8 cellular contexts compared by ENCODE assay signal in the genomic region with DNA sequence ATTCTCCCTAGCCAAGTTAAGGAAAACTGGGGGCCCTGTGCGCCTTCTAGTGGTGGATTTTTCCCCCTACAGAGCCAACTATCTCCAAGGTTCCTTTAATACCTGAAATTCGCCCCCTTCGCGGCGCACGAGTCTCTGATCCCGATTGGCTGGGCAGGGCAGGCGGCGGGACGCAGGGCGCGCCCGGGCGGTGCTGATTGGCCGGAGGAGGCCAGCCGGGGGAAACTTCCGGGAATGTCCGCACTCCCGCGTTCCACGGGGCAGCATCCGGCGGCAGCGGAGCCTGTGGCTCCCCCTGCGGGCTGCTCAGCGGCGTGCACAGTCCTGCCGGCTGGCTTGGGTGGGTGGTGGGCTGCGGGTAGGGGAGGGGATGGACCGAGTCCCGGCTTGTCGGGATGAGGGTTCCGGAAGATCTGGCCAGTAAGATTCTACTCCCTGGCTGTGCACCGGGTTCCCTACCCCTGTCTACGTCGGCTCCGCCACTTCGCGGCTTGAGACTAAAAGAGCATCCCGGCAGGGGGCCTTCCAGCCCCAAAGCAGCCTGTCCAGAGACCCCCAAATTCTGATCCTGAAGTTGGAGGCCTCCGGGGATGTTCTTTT. TPM values are rescaled to one million over a fixed set of nuclear protein-coding genes. Genes with fewer than 3 reads are reported as not detected.
DNase-seq lines count a peak whose midpoint lies in the region; ATAC-seq, FAIRE-seq and TF ChIP-seq lines count a peak whose summit lies in the region.

Gene NABP2, plus strand, starts transcription at position 241 of the 600 bp plus-strand sequence. CDS start 515 bp downstream, outside the sequence.

- H3K4me1 Mint-ChIP-seq in CD4-positive, CD25-positive, alpha-beta regulatory T cell: peaks cover 17 to 53% (median 40%) of the 10 kb centered on the region in 4 donors

- WGBS in HepG2 (ENCODE audit: low lambda C conversion rate): 0% methylated on average over 3 of the region's 41 CpGs

- peak; percentile 84 to 96 (median 92) for DNase-seq in CD4-positive, CD25-positive, alpha-beta regulatory T cell
- DNase-seq in NCI-H748 (lab: John Stamatoyannopoulos, UW; ENCODE audit: unreplicated experiment) (peak; percentile 98), dermis blood vessel endothelial cell (peak; percentile 99), HepG2 (ENCODE audit: low spot score) (peak; percentile 92)
- peak; percentile 97 to 98 for DNase-seq in activated CD4-positive, alpha-beta T cell treated with anti-CD3 and anti-CD28 coated beads, Interleukin-2, amount 50 U/mL, for 48 hours
- DNase-seq in stimulated activated CD4-positive, alpha-beta T cell treated with anti-CD3 and anti-CD28 coated beads, Interleukin-4, amount 100 ng/mL, for 1 hour: peak; percentile 93

- peak within 1 kb of the TSS; percentile 95 for H3K4me2 ChIP-seq in HepG2 (ENCODE audit: low read depth, low read length)

- peak; percentile 70 for FAIRE-seq in HepG2 (lab: Jason Lieb, UNC)

- H3K27me3 ChIP-seq in CD4-positive, CD25-positive, alpha-beta regulatory T cell (ENCODE audit: control insufficient read depth, insufficient read depth, low read length): no peaks in the 10 kb centered on the region
- no peaks in the 10 kb centered on the region; a peak in 1 of 5 replicates for H3K27me3 ChIP-seq in HepG2 (ENCODE audit: control insufficient read depth in 1 of 2, insufficient read depth in 2 of 2, low read length in 2 of 2)

- POLR2A ChIA-PET in HepG2 (lab: Yijun Ruan, JAX): no interaction called here

- no peaks in the 10 kb centered on the region for H3K9me3 Mint-ChIP-seq in CD4-positive, CD25-positive, alpha-beta regulatory T cell

- peaks cover 44% of the 10 kb centered on the region for H3K4me1 ChIP-seq in CD4-positive, CD25-positive, alpha-beta regulatory T cell (ENCODE audit: control insufficient read depth, insufficient read depth, low read length, poor library complexity, severe bottlenecking)
- H3K4me1 ChIP-seq in HepG2 (ENCODE audit: insufficient read depth, low read length): peaks cover 39% of the 10 kb centered on the region

- peak; percentile 70 to 77 for ATAC-seq in CD4-positive, CD25-positive, alpha-beta regulatory T cell (ENCODE audit: low read depth in 2 of 2)
- ATAC-seq in GM19372 (IDR thresholded peaks at IDR 0.05; ENCODE audit: low read depth, unreplicated experiment): peak; percentile 60
- ATAC-seq in HG03558 (IDR thresholded peaks at IDR 0.05; ENCODE audit: extremely low read depth, unreplicated experiment): peak; percentile 53
- peak; percentile 85 for ATAC-seq in HepG2

- H3K79me2 ChIP-seq in HepG2 (ENCODE audit: insufficient read depth, low read length): peaks cover 12% of the 10 kb centered on the region

- peaks cover 4% of the 10 kb centered on the region for H3K27me3 Mint-ChIP-seq in CD4-positive, CD25-positive, alpha-beta regulatory T cell

- H2AFZ ChIP-seq in HepG2 (ENCODE audit: low read length): peak within 1 kb of the TSS; percentile 15

- BruUV-seq in HepG2 (replicated peaks; lab: Mats Ljungman, UMichigan): no TSS peak

- TF ChIP-seq POLR2A in HepG2 (IDR thresholded peaks at IDR 0.05; ENCODE audit: insufficient read depth in 1 of 2, low read depth in 2 of 2, low read length in 2 of 2): no peak

- H3K36me3 Mint-ChIP-seq in CD4-positive, CD25-positive, alpha-beta regulatory T cell: peaks cover 4% of the 10 kb centered on the region

- CTCF ChIA-PET in HepG2 (lab: Yijun Ruan, JAX; ENCODE audit: low intra/inter-chr PET ratio, low total read pairs): interaction anchor here (1.1 to 2.6 kb wide), 6 partner anchors 18 to 105 kb away, joined by 4 to 15 read pairs (median 8); partner anchors contain the start of gene ANKRD52

- peak within 1 kb of the TSS; percentile 80 for H3K4me3 ChIP-seq in CD4-positive, CD25-positive, alpha-beta regulatory T cell (ENCODE audit: low read depth, low read length)
- H3K4me3 ChIP-seq in HepG2 (replicated peaks in 1 of 3; ENCODE audit: insufficient read depth in 1 of 3, low read depth in 2 of 3, low read length in 3 of 3): peak within 1 kb of the TSS; percentile 68 to 79 (median 78)

- peak within 1 kb of the TSS; percentile 91 to 99 (median 98) for H3K4me3 Mint-ChIP-seq in CD4-positive, CD25-positive, alpha-beta regulatory T cell

- peak; percentile 93 for TF ChIP-seq CTCF in HepG2 (CRISPR knock-in tag; IDR thresholded peaks at IDR 0.05)

- intact Hi-C loops in HepG2 (cut with micrococcal nuclease; ENCODE audit: unreplicated experiment): loop anchor here (1.0 to 5.0 kb wide), 2 partner anchors 31 to 33 kb away; partner anchors contain the start of gene ANKRD52

- in situ Hi-C loops in HepG2 (cut with HindIII; ENCODE audit: extremely low pct_ligation_motif_present, low pct_unique_long_range_greater_than_20kb): loop anchor here (5.0 kb wide), 1 partner anchor 33 kb away; the partner anchor contains the start of gene ANKRD52

- H3K9ac ChIP-seq in HepG2 (ENCODE audit: insufficient read depth, low read depth, low read length): peak within 1 kb of the TSS; percentile 68

- TF ChIP-seq EP300 in HepG2 (IDR thresholded peaks at IDR 0.05; ENCODE audit: low read depth in 2 of 2, low read length in 2 of 2) (no peak), HepG2 (CRISPR knock-in tag; IDR thresholded peaks at IDR 0.05; ENCODE audit: borderline replicate concordance) (no peak; the same call in 1 of the 2 replicates)

- H3K9me3 ChIP-seq in CD4-positive, CD25-positive, alpha-beta regulatory T cell (ENCODE audit: control insufficient read depth in 2 of 2, low read length in 2 of 2): no peaks in the 10 kb centered on the region
- H3K9me3 ChIP-seq in HepG2 (ENCODE audit: low read length): no peaks in the 10 kb centered on the region

- peaks cover 5% of the 10 kb centered on the region for H3K36me3 ChIP-seq in CD4-positive, CD25-positive, alpha-beta regulatory T cell (ENCODE audit: control insufficient read depth, insufficient read depth, low read length)
- no peaks in the 10 kb centered on the region; a peak in 1 of 5 replicates for H3K36me3 ChIP-seq in HepG2 (replicated peaks in 1 of 2; ENCODE audit: control insufficient read depth in 1 of 2, insufficient read depth in 2 of 2, low read length in 2 of 2)

- H3K27ac Mint-ChIP-seq in CD4-positive, CD25-positive, alpha-beta regulatory T cell: peak within 1 kb of the TSS; percentile 90 to 99 (median 90)

- peak; percentile 80 for TF ChIP-seq RAD21 in HepG2 (CRISPR knock-in tag; IDR thresholded peaks at IDR 0.05)

- H4K20me1 ChIP-seq in HepG2 (ENCODE audit: insufficient read depth, low read length): no peaks in the 10 kb centered on the region

- peak within 1 kb of the TSS; percentile 89 for H3K27ac ChIP-seq in CD4-positive, CD25-positive, alpha-beta regulatory T cell (ENCODE audit: insufficient read depth, low read length, poor library complexity, severe bottlenecking)
- peak within 1 kb of the TSS; percentile 26 for H3K27ac ChIP-seq in HepG2 (ENCODE audit: extremely low read length, insufficient read depth, low read length)

TF ChIP-seq in HepG2, 621 proteins besides CTCF, POLR2A, EP300 and RAD21 (continues in another document):
- TF ChIP-seq GATAD1 (CRISPR knock-in tag; IDR thresholded peaks at IDR 0.05) (peak; percentile 86), EZH2 (conservative IDR thresholded peaks at IDR 0.05; ENCODE audit: low read depth, low read length) (no peak), SMARCE1 (IDR thresholded peaks at IDR 0.05; ENCODE audit: borderline replicate concordance) (no peak), CEBPG (CRISPR knock-in tag; IDR thresholded peaks at IDR 0.05) (no peak), ZNF616 (CRISPR knock-in tag; IDR thresholded peaks at IDR 0.05; ENCODE audit: low read depth) (no peak), IKZF4 (CRISPR knock-in tag; IDR thresholded peaks at IDR 0.05; ENCODE audit: borderline replicate concordance, low read depth, not compliant biosample characterization) (no peak)
- TF ChIP-seq, protein P1, sequence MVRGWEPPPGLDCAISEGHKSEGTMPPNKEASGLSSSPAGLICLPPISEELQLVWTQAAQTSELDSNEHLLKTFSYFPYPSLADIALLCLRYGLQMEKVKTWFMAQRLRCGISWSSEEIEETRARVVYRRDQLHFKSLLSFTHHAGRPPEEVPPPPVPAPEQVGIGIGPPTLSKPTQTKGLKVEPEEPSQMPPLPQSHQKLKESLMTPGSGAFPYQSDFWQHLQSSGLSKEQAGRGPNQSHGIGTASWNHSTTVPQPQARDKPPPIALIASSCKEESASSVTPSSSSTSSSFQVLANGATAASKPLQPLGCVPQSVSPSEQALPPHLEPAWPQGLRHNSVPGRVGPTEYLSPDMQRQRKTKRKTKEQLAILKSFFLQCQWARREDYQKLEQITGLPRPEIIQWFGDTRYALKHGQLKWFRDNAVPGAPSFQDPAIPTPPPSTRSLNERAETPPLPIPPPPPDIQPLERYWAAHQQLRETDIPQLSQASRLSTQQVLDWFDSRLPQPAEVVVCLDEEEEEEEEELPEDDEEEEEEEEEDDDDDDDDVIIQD (CRISPR knock-in tag; IDR thresholded peaks at IDR 0.05; ENCODE audit: low read depth): peak; percentile 57; the same call in 1 of the 2 replicates

RNA-seq across cellular contexts. Expression of gene NABP2, which starts in this region (rescaled TPM):
- 16.9 TPM for total RNA-seq in CD4-positive, CD25-positive, alpha-beta regulatory T cell
- 1 to 10 TPM; 4.1 to 6.8 (median 5.0) TPM for polyA plus RNA-seq in CD4-positive, CD25-positive, alpha-beta regulatory T cell
- total RNA-seq in dermis blood vessel endothelial cell (24.8 and 32.9 TPM in 2 replicates), HepG2 (2016; rRNA removed; fragmentation: Illumina TruSeq; extraction: Trizol) (31.2 and 33.2 TPM in 2 replicates)
- total RNA-seq in HepG2 (2016; cell fraction: cytosol; rRNA removed; fragmentation: Illumina TruSeq; extraction: Trizol; ENCODE audit: low read depth): 85.1 and 99.3 TPM in 2 replicates
- total RNA-seq in HepG2 (2016; cell fraction: insoluble cytoplasmic fraction; rRNA removed; fragmentation: Illumina TruSeq; extraction: Trizol): 29.7 and 31.9 TPM in 2 replicates
- 92.8 and 102 TPM in 2 replicates for total RNA-seq in HepG2 (2016; cell fraction: membrane; rRNA removed; fragmentation: Illumina TruSeq; extraction: Trizol)
- 8.5 and 12.0 TPM in 2 replicates for total RNA-seq in HepG2 (2016; cell fraction: nucleus; rRNA removed; fragmentation: Illumina TruSeq; extraction: Trizol)
- 27.9 and 35.5 TPM in 2 replicates for polyA plus RNA-seq in HepG2 (2011; rRNA removed)
- polyA plus RNA-seq in HepG2 (2011; cell fraction: cytosol; rRNA removed): 32.7 and 35.7 TPM in 2 replicates
- polyA plus RNA-seq in HepG2 (2011; cell fraction: nucleus; rRNA removed): 6.2 and 9.4 TPM in 2 replicates
- polyA plus RNA-seq in HepG2 (2012): 17.5 and 19.8 TPM in 2 replicates
- polyA plus RNA-seq in HepG2 (2016; cell fraction: cytosol; fragmentation: Illumina TruSeq; extraction: Trizol; ENCODE audit: low read depth): 123 and 144 TPM in 2 replicates
- 34.0 and 41.8 TPM in 2 replicates for polyA plus RNA-seq in HepG2 (2016; cell fraction: insoluble cytoplasmic fraction; fragmentation: Illumina TruSeq; extraction: Trizol; ENCODE audit: low read depth)
- 103 and 111 TPM in 2 replicates for polyA plus RNA-seq in HepG2 (2016; cell fraction: membrane; fragmentation: Illumina TruSeq; extraction: Trizol; ENCODE audit: low read depth)
- 23.6 and 24.1 TPM in 2 replicates for polyA plus RNA-seq in HepG2 (2016; cell fraction: nucleus; fragmentation: Illumina TruSeq; extraction: Trizol; ENCODE audit: insufficient read depth, low read depth)
- 19.6 and 64.2 TPM in 2 replicates for polyA minus RNA-seq in HepG2 (2011; rRNA and poly(A)+ RNA removed; ENCODE audit: low replicate concordance)
- polyA minus RNA-seq in HepG2 (2011; cell fraction: cytosol; rRNA and poly(A)+ RNA removed): 9.3 TPM in 2 replicates
- polyA minus RNA-seq in HepG2 (2011; cell fraction: nucleus; rRNA and poly(A)+ RNA removed): 2.7 and 3.7 TPM in 2 replicates

Comparison
In these comparisons a context has a peak if more than half of its experiments do, and no peak if none do; other contexts are left out.
1. Peak in every context shown above with its lines: DNase-seq, ATAC-seq, H3K4me3 ChIP-seq and H3K27ac ChIP-seq.